1 cellular context compared by ENCODE assay signal in the genomic region with DNA sequence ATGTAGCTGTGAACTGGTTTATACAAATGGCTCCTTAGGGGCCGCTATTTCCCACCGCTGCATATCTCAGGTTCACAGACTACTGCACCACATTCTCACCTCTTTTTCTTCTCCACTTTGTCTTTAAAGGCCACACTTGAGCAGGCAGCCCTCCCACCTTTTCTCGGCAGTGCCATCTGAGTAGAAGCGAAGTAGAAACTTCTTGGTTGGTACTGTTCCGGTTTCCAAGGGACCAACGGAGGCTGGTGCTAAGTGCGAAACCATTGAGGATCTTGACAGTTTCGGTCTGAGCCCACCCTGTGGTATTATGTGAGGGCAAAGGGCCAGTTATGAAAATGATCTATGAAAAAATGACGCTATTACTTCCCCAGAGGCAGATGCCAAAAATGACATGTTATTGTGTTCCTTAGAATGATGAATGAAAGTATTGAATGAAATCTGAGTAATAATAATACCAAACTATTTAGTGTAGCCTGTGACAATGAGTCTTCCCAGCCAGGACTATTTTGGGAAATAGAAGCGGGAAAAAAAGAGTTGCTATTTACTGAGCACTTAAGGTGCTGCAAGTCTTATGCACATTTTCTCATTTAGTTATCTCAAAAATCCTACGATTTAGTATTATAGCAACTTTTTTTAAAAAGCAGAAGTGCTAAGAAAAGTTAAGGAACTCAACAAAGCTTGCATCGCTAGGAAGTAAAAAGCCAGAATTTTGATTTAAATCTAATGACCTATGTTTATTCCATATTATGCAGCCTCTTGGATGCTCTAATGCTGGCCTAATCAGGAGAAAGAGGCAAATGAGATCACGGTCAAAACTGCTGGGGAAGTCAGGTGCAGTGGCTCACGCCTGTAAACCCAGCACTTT.
TF ChIP-seq lines count a peak whose summit lies in the region.

No MANE protein-coding gene starts in this region.

TF ChIP-seq in GM12878, 131 proteins besides CTCF, POLR2A, EP300 and RAD21 (continued from another document and continues in another):
- TF ChIP-seq, protein P1, sequence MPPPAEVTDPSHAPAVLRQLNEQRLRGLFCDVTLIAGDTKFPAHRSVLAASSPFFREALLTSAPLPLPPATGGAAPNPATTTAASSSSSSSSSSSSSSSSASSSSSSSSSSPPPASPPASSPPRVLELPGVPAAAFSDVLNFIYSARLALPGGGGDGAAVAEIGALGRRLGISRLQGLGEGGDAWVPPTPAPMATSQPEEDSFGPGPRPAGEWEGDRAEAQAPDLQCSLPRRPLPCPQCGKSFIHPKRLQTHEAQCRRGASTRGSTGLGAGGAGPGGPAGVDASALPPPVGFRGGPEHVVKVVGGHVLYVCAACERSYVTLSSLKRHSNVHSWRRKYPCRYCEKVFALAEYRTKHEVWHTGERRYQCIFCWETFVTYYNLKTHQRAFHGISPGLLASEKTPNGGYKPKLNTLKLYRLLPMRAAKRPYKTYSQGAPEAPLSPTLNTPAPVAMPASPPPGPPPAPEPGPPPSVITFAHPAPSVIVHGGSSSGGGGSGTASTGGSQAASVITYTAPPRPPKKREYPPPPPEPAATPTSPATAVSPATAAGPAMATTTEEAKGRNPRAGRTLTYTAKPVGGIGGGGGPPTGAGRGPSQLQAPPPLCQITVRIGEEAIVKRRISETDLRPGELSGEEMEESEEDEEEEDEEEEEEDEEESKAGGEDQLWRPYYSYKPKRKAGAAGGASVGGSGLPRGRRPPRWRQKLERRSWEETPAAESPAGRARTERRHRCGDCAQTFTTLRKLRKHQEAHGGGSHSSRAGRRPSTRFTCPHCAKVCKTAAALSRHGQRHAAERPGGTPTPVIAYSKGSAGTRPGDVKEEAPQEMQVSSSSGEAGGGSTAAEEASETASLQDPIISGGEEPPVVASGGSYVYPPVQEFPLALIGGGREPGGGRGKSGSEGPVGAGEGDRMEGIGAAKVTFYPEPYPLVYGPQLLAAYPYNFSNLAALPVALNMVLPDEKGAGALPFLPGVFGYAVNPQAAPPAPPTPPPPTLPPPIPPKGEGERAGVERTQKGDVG (CRISPR knock-in tag; IDR thresholded peaks at IDR 0.05) = no peak
- peak; percentile 98 for TF ChIP-seq ZBED1 (IDR thresholded peaks at IDR 0.05; ENCODE audit: borderline replicate concordance)
- TF ChIP-seq NBN (IDR thresholded peaks at IDR 0.05) = peak; percentile 97
- TF ChIP-seq HDAC6 (IDR thresholded peaks at IDR 0.05; ENCODE audit: unreplicated experiment) = no peak
- no peak for TF ChIP-seq STAT1 (conservative IDR thresholded peaks at IDR 0.05)
- TF ChIP-seq RFX5 (IDR thresholded peaks at IDR 0.05; ENCODE audit: low read depth, low read length) = no peak
- TF ChIP-seq TCF7 (IDR thresholded peaks at IDR 0.05; ENCODE audit: borderline replicate concordance) = peak; percentile 39; the same call in 1 of the 2 replicates
- TF ChIP-seq GABPA (IDR thresholded peaks at IDR 0.05; ENCODE audit: low read depth) = no peak
- peak; percentile 93 for TF ChIP-seq PAX5 (IDR thresholded peaks at IDR 0.05; ENCODE audit: borderline replicate concordance, low read depth, low read length)
- no peak for TF ChIP-seq NRF1 (conservative IDR thresholded peaks at IDR 0.05; ENCODE audit: low read depth, low read length)
- TF ChIP-seq POLR2AphosphoS2 (IDR thresholded peaks at IDR 0.05; ENCODE audit: low read depth, low read length) = no peak
- TF ChIP-seq, protein P2, sequence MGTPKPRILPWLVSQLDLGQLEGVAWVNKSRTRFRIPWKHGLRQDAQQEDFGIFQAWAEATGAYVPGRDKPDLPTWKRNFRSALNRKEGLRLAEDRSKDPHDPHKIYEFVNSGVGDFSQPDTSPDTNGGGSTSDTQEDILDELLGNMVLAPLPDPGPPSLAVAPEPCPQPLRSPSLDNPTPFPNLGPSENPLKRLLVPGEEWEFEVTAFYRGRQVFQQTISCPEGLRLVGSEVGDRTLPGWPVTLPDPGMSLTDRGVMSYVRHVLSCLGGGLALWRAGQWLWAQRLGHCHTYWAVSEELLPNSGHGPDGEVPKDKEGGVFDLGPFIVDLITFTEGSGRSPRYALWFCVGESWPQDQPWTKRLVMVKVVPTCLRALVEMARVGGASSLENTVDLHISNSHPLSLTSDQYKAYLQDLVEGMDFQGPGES (IDR thresholded peaks at IDR 0.05) = no peak
- TF ChIP-seq IKZF2 (IDR thresholded peaks at IDR 0.05) = peak; percentile 100
- peak; percentile 92 for TF ChIP-seq ZNF217 (IDR thresholded peaks at IDR 0.05)
- no peak for TF ChIP-seq HDAC2 (IDR thresholded peaks at IDR 0.05)
- TF ChIP-seq, protein P3, sequence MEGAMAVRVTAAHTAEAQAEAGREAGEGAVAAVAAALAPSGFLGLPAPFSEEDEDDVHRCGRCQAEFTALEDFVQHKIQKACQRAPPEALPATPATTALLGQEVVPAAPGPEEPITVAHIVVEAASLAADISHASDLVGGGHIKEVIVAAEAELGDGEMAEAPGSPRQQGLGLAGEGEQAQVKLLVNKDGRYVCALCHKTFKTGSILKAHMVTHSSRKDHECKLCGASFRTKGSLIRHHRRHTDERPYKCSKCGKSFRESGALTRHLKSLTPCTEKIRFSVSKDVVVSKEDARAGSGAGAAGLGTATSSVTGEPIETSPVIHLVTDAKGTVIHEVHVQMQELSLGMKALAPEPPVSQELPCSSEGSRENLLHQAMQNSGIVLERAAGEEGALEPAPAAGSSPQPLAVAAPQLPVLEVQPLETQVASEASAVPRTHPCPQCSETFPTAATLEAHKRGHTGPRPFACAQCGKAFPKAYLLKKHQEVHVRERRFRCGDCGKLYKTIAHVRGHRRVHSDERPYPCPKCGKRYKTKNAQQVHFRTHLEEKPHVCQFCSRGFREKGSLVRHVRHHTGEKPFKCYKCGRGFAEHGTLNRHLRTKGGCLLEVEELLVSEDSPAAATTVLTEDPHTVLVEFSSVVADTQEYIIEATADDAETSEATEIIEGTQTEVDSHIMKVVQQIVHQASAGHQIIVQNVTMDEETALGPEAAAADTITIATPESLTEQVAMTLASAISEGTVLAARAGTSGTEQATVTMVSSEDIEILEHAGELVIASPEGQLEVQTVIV (IDR thresholded peaks at IDR 0.05; ENCODE audit: borderline replicate concordance, partially characterized antibody) = no peak
- TF ChIP-seq CREM (IDR thresholded peaks at IDR 0.05; ENCODE audit: low read depth) = peak; percentile 85; the same call in 1 of the 2 replicates
- peak; percentile 92 for TF ChIP-seq DPF2 (IDR thresholded peaks at IDR 0.05)
- no peak; the same call in 1 of the 2 replicates for TF ChIP-seq MYB (IDR thresholded peaks at IDR 0.05; ENCODE audit: borderline replicate concordance, low read depth, low read length)
- peak; percentile 84 for TF ChIP-seq JUNB (IDR thresholded peaks at IDR 0.05)
- peak; percentile 57; the same call in 1 of the 2 replicates for TF ChIP-seq ZNF384 (IDR thresholded peaks at IDR 0.05; ENCODE audit: borderline replicate concordance, low read depth, low read length)
- TF ChIP-seq SMARCA5 (IDR thresholded peaks at IDR 0.05) = no peak
- TF ChIP-seq, protein P4, sequence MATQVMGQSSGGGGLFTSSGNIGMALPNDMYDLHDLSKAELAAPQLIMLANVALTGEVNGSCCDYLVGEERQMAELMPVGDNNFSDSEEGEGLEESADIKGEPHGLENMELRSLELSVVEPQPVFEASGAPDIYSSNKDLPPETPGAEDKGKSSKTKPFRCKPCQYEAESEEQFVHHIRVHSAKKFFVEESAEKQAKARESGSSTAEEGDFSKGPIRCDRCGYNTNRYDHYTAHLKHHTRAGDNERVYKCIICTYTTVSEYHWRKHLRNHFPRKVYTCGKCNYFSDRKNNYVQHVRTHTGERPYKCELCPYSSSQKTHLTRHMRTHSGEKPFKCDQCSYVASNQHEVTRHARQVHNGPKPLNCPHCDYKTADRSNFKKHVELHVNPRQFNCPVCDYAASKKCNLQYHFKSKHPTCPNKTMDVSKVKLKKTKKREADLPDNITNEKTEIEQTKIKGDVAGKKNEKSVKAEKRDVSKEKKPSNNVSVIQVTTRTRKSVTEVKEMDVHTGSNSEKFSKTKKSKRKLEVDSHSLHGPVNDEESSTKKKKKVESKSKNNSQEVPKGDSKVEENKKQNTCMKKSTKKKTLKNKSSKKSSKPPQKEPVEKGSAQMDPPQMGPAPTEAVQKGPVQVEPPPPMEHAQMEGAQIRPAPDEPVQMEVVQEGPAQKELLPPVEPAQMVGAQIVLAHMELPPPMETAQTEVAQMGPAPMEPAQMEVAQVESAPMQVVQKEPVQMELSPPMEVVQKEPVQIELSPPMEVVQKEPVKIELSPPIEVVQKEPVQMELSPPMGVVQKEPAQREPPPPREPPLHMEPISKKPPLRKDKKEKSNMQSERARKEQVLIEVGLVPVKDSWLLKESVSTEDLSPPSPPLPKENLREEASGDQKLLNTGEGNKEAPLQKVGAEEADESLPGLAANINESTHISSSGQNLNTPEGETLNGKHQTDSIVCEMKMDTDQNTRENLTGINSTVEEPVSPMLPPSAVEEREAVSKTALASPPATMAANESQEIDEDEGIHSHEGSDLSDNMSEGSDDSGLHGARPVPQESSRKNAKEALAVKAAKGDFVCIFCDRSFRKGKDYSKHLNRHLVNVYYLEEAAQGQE (IDR thresholded peaks at IDR 0.05; ENCODE audit: low read depth, low read length) = no peak
- no peak for TF ChIP-seq TARDBP (IDR thresholded peaks at IDR 0.05; ENCODE audit: borderline replicate concordance)
- TF ChIP-seq, protein P5, sequence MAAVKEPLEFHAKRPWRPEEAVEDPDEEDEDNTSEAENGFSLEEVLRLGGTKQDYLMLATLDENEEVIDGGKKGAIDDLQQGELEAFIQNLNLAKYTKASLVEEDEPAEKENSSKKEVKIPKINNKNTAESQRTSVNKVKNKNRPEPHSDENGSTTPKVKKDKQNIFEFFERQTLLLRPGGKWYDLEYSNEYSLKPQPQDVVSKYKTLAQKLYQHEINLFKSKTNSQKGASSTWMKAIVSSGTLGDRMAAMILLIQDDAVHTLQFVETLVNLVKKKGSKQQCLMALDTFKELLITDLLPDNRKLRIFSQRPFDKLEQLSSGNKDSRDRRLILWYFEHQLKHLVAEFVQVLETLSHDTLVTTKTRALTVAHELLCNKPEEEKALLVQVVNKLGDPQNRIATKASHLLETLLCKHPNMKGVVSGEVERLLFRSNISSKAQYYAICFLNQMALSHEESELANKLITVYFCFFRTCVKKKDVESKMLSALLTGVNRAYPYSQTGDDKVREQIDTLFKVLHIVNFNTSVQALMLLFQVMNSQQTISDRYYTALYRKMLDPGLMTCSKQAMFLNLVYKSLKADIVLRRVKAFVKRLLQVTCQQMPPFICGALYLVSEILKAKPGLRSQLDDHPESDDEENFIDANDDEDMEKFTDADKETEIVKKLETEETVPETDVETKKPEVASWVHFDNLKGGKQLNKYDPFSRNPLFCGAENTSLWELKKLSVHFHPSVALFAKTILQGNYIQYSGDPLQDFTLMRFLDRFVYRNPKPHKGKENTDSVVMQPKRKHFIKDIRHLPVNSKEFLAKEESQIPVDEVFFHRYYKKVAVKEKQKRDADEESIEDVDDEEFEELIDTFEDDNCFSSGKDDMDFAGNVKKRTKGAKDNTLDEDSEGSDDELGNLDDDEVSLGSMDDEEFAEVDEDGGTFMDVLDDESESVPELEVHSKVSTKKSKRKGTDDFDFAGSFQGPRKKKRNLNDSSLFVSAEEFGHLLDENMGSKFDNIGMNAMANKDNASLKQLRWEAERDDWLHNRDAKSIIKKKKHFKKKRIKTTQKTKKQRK (IDR thresholded peaks at IDR 0.05; ENCODE audit: low read depth, low read length) = no peak
- TF ChIP-seq SUZ12 (IDR thresholded peaks at IDR 0.05; ENCODE audit: unreplicated experiment) = no peak
- TF ChIP-seq YY1 (IDR thresholded peaks at IDR 0.05; ENCODE audit: low read depth, low read length) = peak; percentile 69; the same call in 1 of the 2 replicates
- no peak for TF ChIP-seq ASH2L (IDR thresholded peaks at IDR 0.05; ENCODE audit: borderline replicate concordance, low read depth)
- TF ChIP-seq KDM1A (IDR thresholded peaks at IDR 0.05; ENCODE audit: borderline replicate concordance) = no peak
- TF ChIP-seq, protein P6, sequence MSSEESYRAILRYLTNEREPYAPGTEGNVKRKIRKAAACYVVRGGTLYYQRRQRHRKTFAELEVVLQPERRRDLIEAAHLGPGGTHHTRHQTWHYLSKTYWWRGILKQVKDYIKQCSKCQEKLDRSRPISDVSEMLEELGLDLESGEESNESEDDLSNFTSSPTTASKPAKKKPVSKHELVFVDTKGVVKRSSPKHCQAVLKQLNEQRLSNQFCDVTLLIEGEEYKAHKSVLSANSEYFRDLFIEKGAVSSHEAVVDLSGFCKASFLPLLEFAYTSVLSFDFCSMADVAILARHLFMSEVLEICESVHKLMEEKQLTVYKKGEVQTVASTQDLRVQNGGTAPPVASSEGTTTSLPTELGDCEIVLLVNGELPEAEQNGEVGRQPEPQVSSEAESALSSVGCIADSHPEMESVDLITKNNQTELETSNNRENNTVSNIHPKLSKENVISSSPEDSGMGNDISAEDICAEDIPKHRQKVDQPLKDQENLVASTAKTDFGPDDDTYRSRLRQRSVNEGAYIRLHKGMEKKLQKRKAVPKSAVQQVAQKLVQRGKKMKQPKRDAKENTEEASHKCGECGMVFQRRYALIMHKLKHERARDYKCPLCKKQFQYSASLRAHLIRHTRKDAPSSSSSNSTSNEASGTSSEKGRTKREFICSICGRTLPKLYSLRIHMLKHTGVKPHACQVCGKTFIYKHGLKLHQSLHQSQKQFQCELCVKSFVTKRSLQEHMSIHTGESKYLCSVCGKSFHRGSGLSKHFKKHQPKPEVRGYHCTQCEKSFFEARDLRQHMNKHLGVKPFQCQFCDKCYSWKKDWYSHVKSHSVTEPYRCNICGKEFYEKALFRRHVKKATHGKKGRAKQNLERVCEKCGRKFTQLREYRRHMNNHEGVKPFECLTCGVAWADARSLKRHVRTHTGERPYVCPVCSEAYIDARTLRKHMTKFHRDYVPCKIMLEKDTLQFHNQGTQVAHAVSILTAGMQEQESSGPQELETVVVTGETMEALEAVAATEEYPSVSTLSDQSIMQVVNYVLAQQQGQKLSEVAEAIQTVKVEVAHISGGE (CRISPR knock-in tag; IDR thresholded peaks at IDR 0.05) = no peak
- no peak for TF ChIP-seq LARP7 (IDR thresholded peaks at IDR 0.05)
- no peak for TF ChIP-seq ZZZ3 (IDR thresholded peaks at IDR 0.05; ENCODE audit: control insufficient read depth, insufficient read length, low read depth)
- no peak for TF ChIP-seq KAT2A (conservative IDR thresholded peaks at IDR 0.05; ENCODE audit: control insufficient read depth, low read depth, low read length)
- 0 out of 2 replicates have a peak, but pooled peaks have one; percentile 91 for TF ChIP-seq ZNF207 (IDR thresholded peaks at IDR 0.05; ENCODE audit: borderline replicate concordance)
- no peak for TF ChIP-seq CHD1 (IDR thresholded peaks at IDR 0.05; ENCODE audit: low read depth, low read length)
- TF ChIP-seq BACH1 (IDR thresholded peaks at IDR 0.05; ENCODE audit: borderline replicate concordance) = peak; percentile 74
- peak; percentile 98 for TF ChIP-seq MTA2 (IDR thresholded peaks at IDR 0.05; ENCODE audit: low read depth)
- TF ChIP-seq, protein P7, sequence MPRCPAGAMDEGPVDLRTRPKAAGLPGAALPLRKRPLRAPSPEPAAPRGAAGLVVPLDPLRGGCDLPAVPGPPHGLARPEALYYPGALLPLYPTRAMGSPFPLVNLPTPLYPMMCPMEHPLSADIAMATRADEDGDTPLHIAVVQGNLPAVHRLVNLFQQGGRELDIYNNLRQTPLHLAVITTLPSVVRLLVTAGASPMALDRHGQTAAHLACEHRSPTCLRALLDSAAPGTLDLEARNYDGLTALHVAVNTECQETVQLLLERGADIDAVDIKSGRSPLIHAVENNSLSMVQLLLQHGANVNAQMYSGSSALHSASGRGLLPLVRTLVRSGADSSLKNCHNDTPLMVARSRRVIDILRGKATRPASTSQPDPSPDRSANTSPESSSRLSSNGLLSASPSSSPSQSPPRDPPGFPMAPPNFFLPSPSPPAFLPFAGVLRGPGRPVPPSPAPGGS (IDR thresholded peaks at IDR 0.05; ENCODE audit: borderline replicate concordance, insufficient read depth, low read depth, low read length, poor library complexity, severe bottlenecking) = peak; percentile 99
